In the genomic region with DNA sequence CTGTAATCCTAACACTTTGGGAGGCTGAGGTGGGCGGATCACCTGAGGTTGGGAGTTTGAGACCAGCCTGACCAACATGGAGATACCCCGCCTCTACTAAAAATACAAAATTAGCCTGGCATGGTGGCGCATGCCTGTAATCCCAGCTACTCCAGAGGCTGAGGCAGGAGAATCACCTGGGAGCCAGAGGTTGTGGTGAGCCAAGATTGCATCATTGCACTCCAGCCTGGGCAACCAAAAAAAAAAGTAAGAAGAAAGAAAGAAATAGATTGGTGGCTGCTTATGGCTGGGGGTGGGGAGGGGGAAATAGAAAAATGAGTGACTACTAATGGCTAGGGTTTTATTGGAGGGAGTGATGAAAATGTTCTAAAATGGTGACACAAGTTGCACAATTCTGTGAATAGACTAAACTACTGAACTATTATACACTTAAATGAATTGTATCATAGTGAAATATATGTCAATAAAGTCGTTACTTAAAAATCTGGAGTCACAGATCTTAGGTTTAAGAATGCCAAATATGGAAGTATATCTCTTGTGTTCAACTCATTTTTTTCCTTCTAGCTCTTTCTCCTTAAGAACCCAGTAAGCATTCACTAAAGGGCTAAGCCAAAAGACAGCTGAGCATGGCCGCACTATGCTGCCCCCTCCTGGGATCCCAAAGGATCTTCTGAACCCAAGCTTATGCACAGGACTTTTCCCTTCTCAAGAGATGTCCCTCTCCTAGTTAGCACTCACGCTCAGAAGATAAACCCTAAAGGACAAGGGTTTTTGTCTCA, we compare ENCODE assay signal across 8 cellular contexts. TPM values are rescaled to one million over a fixed set of nuclear protein-coding genes. Genes with fewer than 3 reads are reported as not detected.
DNase-seq lines count a peak whose midpoint lies in the region; ATAC-seq, FAIRE-seq and TF ChIP-seq lines count a peak whose summit lies in the region.

No MANE protein-coding gene starts in this region.

- H3K36me3 ChIP-seq in astrocyte (ENCODE audit: insufficient read depth, low read length), result no peaks in the 10 kb centered on the region

- H2AFZ ChIP-seq in astrocyte (ENCODE audit: low read depth, low read length), result no peak overlapping the region

- no peaks in the 10 kb centered on the region for H3K79me2 ChIP-seq in astrocyte (ENCODE audit: insufficient read depth, low read length)

- H3K4me3 ChIP-seq in astrocyte (ENCODE audit: insufficient read depth, low read depth, low read length), result no peak overlapping the region

- H3K36me3 Mint-ChIP-seq in astrocyte (ENCODE audit: low read depth, unreplicated experiment), result no peaks in the 10 kb centered on the region

- no peaks in the 10 kb centered on the region for H3K9me3 ChIP-seq in astrocyte (ENCODE audit: insufficient read depth, low read depth, low read length)

- H3K27me3 ChIP-seq in astrocyte (ENCODE audit: insufficient read depth, low read length), result peaks cover 19% of the 10 kb centered on the region

- peaks cover 8% of the 10 kb centered on the region for H3K27me3 Mint-ChIP-seq in astrocyte (ENCODE audit: low read depth, unreplicated experiment)

- no peak for FAIRE-seq in astrocyte (lab: Jason Lieb, UNC)

- DNase-seq in DMS53 (lab: John Stamatoyannopoulos, UW) (peak; percentile 79), LoVo (ENCODE audit: low spot score) (peak; percentile 23), SHP77 treated with DMSO at 0.1 percent for 48 hours (lab: John Stamatoyannopoulos, UW) (peak; percentile 64), astrocyte (ENCODE audit: low read depth) (peak; percentile 48), hypothalamus (lab: John Stamatoyannopoulos, UW) (peak in 33 of 51 donors; percentile 6 to 65 (median 33))
- peak in 2 of 3 donors; percentile 42 to 43 for DNase-seq in stimulated activated CD4-positive, alpha-beta T cell treated with anti-CD3 and anti-CD28 coated beads, Interleukin-12 subunit alpha, Interleukin-12 subunit beta, amount 100 ng/mL, for 48 hours (ENCODE audit: low read depth in 2 of 3, low spot score in 1 of 3)

- H4K20me1 ChIP-seq in astrocyte (ENCODE audit: insufficient read depth, low read length), result no peaks in the 10 kb centered on the region

- H3K9ac ChIP-seq in astrocyte (ENCODE audit: low read length), result no peak overlapping the region

- no peak for ATAC-seq in HG02623 (IDR thresholded peaks at IDR 0.05; ENCODE audit: unreplicated experiment)
- no peak for ATAC-seq in HG03108 (IDR thresholded peaks at IDR 0.05; ENCODE audit: unreplicated experiment)

- TF ChIP-seq CTCF in astrocyte (IDR thresholded peaks at IDR 0.05; ENCODE audit: insufficient read depth, low read depth, low read length), result peak; percentile 76

- no peak overlapping the region for H3K4me3 Mint-ChIP-seq in astrocyte (ENCODE audit: unreplicated experiment)

- no peak overlapping the region for H3K4me2 ChIP-seq in astrocyte (ENCODE audit: low read length)

- peaks cover 5% of the 10 kb centered on the region for H3K4me1 Mint-ChIP-seq in astrocyte (ENCODE audit: low read depth, unreplicated experiment)

- no peak overlapping the region for H3K27ac Mint-ChIP-seq in astrocyte (ENCODE audit: unreplicated experiment)

- H3K4me1 ChIP-seq in astrocyte (ENCODE audit: insufficient read depth, low read length), result peaks cover 6% of the 10 kb centered on the region

- H3K9me3 Mint-ChIP-seq in astrocyte (ENCODE audit: unreplicated experiment), result no peaks in the 10 kb centered on the region

- no peak overlapping the region for H3K27ac ChIP-seq in astrocyte (ENCODE audit: low read depth, low read length)

RNA-seq across cellular contexts. Expression of gene NPL, which starts 3.2 kb away (rescaled TPM):
- 3.3 TPM in 2 replicates for total RNA-seq in astrocyte

RNA-seq across cellular contexts. Expression of gene DHX9, which starts 52.7 kb away (rescaled TPM):
- total RNA-seq in astrocyte, result 156 and 169 TPM in 2 replicates

Comparison
In these comparisons a context has a peak if more than half of its experiments do, and no peak if none do; other contexts are left out.
1. DNase-seq: peak in every context shown above with its lines; median percentile 79 in DMS53; 64 in SHP77 treated with DMSO at 0.1 percent for 48 hours; 48 in astrocyte; 42 in stimulated activated CD4-positive, alpha-beta T cell treated with anti-CD3 and anti-CD28 coated beads, Interleukin-12 subunit alpha, Interleukin-12 subunit beta, amount 100 ng/mL, for 48 hours; 33 in hypothalamus; 23 in LoVo.